In the genomic region with DNA sequence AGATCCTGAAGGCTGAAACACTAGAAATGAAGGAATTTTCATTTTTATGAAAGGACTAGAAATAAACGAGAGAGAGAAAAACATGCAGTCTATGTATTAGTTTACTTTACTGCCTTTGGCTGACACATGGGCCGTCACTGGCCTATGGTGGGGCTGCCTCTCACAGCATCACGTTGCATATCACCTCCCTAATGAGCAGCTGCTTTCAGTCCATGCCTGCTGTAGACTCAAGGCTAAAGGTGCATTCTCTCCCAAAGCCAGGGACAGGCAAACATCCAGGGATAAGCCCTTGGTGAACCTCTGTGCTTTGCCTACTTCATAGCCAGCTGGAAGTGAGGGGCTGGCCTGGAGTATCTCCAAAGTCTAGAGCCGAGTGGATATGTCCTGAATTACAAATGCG, we compare ENCODE assay signal across 28 cellular contexts.
"Had no signal": no experiment of that assay in that cellular context is flagged by ENCODE, and none has a peak within 500 bp of the region (broad histone marks: within the 10 kb centered on the region; RNA-seq: fewer than 3 reads in every experiment).

No MANE protein-coding gene starts in this region.

- H3K9me3 Mint-ChIP-seq: activated CD8-positive, alpha-beta T cell treated with anti-CD3 and anti-CD28 coated beads for 36 hours; activated T-cell treated with anti-CD3 and anti-CD28 coated beads, Interleukin-2, amount 50 U/mL, for 4 hours; central memory CD8-positive, alpha-beta T cell; dendritic cell treated with granulocyte-macrophage colony-stimulating factor and Interleukin-4, amounts not matched to agents 40 ng/mL and 50 ng/mL, for 4 days; WTC11 had no signal

- H3K4me1 Mint-ChIP-seq: activated T-helper 17 cell treated with anti-CD3 and anti-CD28 coated beads, Interleukin-2, amount 50 U/mL, for 72 hours; central memory CD8-positive, alpha-beta T cell; WTC11 had no signal

- H3K27ac Mint-ChIP-seq: activated CD8-positive, alpha-beta T cell treated with anti-CD3 and anti-CD28 coated beads for 36 hours; activated naive CD8-positive, alpha-beta T cell; activated T-helper 17 cell treated with anti-CD3 and anti-CD28 coated beads, Interleukin-2, amount 50 U/mL, for 72 hours; dendritic cell treated with granulocyte-macrophage colony-stimulating factor and Interleukin-4, amounts not matched to agents 40 ng/mL and 50 ng/mL, for 4 days; WTC11 had no signal

- H3K36me3 ChIP-seq: brain microvascular endothelial cell, esophagus squamous epithelium, gastroesophageal sphincter had no signal

- H3K9me3 ChIP-seq: esophagus squamous epithelium, gastroesophageal sphincter had no signal

- H3K4me3 Mint-ChIP-seq: activated CD8-positive, alpha-beta T cell treated with anti-CD3 and anti-CD28 coated beads for 36 hours; activated naive CD8-positive, alpha-beta T cell; activated T-cell treated with anti-CD3 and anti-CD28 coated beads, Interleukin-2, amount 50 U/mL, for 4 hours; activated T-helper 17 cell treated with anti-CD3 and anti-CD28 coated beads, Interleukin-2, amount 50 U/mL, for 72 hours; central memory CD8-positive, alpha-beta T cell; dendritic cell treated with granulocyte-macrophage colony-stimulating factor and Interleukin-4, amounts not matched to agents 40 ng/mL and 50 ng/mL, for 4 days; WTC11 had no signal

- H3K4me1 ChIP-seq: esophagus squamous epithelium, gastroesophageal sphincter had no signal

- H3K27ac ChIP-seq: brain microvascular endothelial cell, coronary artery, dorsolateral prefrontal cortex, esophagus squamous epithelium, gastroesophageal sphincter, VCaP had no signal

- ATAC-seq: activated CD8-positive, alpha-beta T cell treated with anti-CD3 and anti-CD28 coated beads for 36 hours; activated T-cell treated with anti-CD3 and anti-CD28 coated beads, Interleukin-2, amount 50 U/mL, for 4 hours; activated T-helper 17 cell treated with anti-CD3 and anti-CD28 coated beads, Interleukin-2, amount 50 U/mL, for 72 hours; gastroesophageal sphincter; WTC11 had no signal

- H3K36me3 Mint-ChIP-seq: activated naive CD8-positive, alpha-beta T cell; WTC11 had no signal

- H3K27me3 Mint-ChIP-seq: activated CD8-positive, alpha-beta T cell treated with anti-CD3 and anti-CD28 coated beads for 36 hours; activated T-helper 17 cell treated with anti-CD3 and anti-CD28 coated beads, Interleukin-2, amount 50 U/mL, for 72 hours; central memory CD8-positive, alpha-beta T cell; dendritic cell treated with granulocyte-macrophage colony-stimulating factor and Interleukin-4, amounts not matched to agents 40 ng/mL and 50 ng/mL, for 4 days had no signal

- DNase-seq: activated CD4-positive, alpha-beta T cell treated with anti-CD3 and anti-CD28 coated beads for 48 hours; activated CD4-positive, alpha-beta T cell treated with anti-CD3 and anti-CD28 coated beads, Interleukin-2, amount 50 U/mL, for 1 hour; activated CD4-positive, alpha-beta T cell treated with anti-CD3 and anti-CD28 coated beads, Interleukin-2, amount 50 U/mL, for 48 hours; activated CD8-positive, alpha-beta memory T cell treated with anti-CD3 and anti-CD28 coated beads for 24 hours; activated CD8-positive, alpha-beta T cell treated with anti-CD3 and anti-CD28 coated beads for 36 hours; activated effector memory CD4-positive, alpha-beta T cell treated with Interleukin-2 at 50 U/mL for 16 hours; activated gamma-delta T cell treated with Interleukin-2 at 50 U/mL for 16 hours; activated naive CD4-positive, alpha-beta T cell treated with anti-CD3 and anti-CD28 coated beads, Interleukin-2, amount 50 U/mL, for 16 hours; activated naive CD4-positive, alpha-beta T cell treated with Interleukin-2 at 50 U/mL for 16 hours; activated T-cell treated with anti-CD3 and anti-CD28 coated beads, Interleukin-2, amount 50 U/mL, for 4 hours; amniotic stem cell; brain microvascular endothelial cell; effector memory CD4-positive, alpha-beta T cell; erythroblast; esophagus squamous epithelium; foreskin melanocyte; SW 1271; T-helper 1 cell; T-helper 2 cell had no signal

- H3K27me3 ChIP-seq: brain microvascular endothelial cell, dorsolateral prefrontal cortex, esophagus squamous epithelium, gastroesophageal sphincter had no signal

- H3K4me3 ChIP-seq: coronary artery, dorsolateral prefrontal cortex, esophagus squamous epithelium, gastroesophageal sphincter had no signal
